In genomic region chr9:5510991-5511390, GRCh38 we compare ENCODE assay signal across 1 cellular context.
TF ChIP-seq lines count a peak whose summit lies in the region.

No MANE protein-coding gene starts in this region.

TF ChIP-seq in IMR-90, 13 proteins besides CTCF, POLR2A, EP300 and RAD21 (continued from another document):
- no peak for TF ChIP-seq ELK1 (IDR thresholded peaks at IDR 0.05; ENCODE audit: borderline replicate concordance, low read depth, low read length)
- TF ChIP-seq SMC3 (IDR thresholded peaks at IDR 0.05; ENCODE audit: low read depth, low read length), result no peak
- no peak for TF ChIP-seq FOS (IDR thresholded peaks at IDR 0.05; ENCODE audit: low read depth, low read length)
- TF ChIP-seq USF2 (IDR thresholded peaks at IDR 0.05; ENCODE audit: low read depth, low read length), result no peak
- no peak for TF ChIP-seq MAFK (IDR thresholded peaks at IDR 0.05; ENCODE audit: low read depth, low read length)
- TF ChIP-seq CHD1 (IDR thresholded peaks at IDR 0.05; ENCODE audit: low read depth, low read length), result no peak
- no peak for TF ChIP-seq NFE2L2 (IDR thresholded peaks at IDR 0.05; ENCODE audit: low read depth, low read length)
- no peak for TF ChIP-seq CEBPB (IDR thresholded peaks at IDR 0.05; ENCODE audit: low read depth, low read length)
